22 cellular contexts compared by ENCODE assay signal in the genomic region with DNA sequence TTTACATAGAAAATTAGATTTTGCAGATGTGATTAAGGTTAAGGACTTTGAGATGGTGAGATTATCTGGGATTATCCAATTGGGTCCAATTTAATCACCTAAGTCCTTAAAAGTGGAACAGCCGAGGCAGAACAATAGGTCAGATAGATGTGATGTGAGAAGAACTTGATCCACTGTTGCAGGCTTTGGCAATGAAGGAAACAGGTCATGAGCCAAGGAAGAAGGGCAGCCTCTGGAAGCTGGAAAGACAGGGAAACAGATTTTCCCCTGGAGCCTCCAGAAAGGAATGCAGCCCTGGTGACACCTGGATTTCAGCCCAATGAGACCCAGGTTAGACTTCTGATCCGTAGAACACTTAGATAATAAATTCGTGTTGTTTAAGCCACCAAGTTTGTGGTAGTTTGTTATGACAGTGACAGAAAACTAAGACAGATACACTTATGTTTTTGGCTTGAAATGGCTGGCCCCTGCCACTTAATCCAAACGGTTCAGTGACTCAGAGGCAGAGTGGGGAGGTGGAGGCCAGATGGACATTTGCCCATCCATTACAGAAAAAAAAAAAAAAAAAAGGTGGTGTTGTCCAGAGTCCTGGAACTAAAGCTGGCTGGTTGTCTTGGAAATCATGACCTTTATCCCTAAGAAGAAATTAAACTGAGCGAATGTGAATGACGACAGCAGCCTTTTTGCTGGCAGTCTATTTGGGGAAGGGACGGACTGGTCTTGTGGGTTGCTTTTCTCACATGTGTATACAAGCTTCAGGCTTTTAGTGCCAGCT.
DNase-seq lines count a peak whose midpoint lies in the region; ATAC-seq, FAIRE-seq and TF ChIP-seq lines count a peak whose summit lies in the region.
"Had no signal": no experiment of that assay in that cellular context is flagged by ENCODE, and none has a peak within 500 bp of the region (broad histone marks: within the 10 kb centered on the region; RNA-seq: fewer than 3 reads in every experiment).

No MANE protein-coding gene starts in this region.

- no peaks in the 10 kb centered on the region for H3K4me1 ChIP-seq in mucosa of descending colon (ENCODE audit: low read depth)
- H3K4me1 ChIP-seq: Caco-2, foreskin keratinocyte, prostate gland, SJSA1 had no signal

- H3K36me3 ChIP-seq in mucosa of descending colon (ENCODE audit: low read depth), result no peaks in the 10 kb centered on the region
- H3K36me3 ChIP-seq: prostate gland, SJSA1, spleen had no signal

- FAIRE-seq in HTR-8/SVneo (lab: Jason Lieb, UNC), result no peak
- FAIRE-seq: endometrium, GM18507, kidney had no signal

- H3K9me3 ChIP-seq in mucosa of descending colon, result no peaks in the 10 kb centered on the region
- H3K9me3 ChIP-seq: Caco-2, prostate gland, SJSA1, spleen had no signal

- ATAC-seq in Right ventricle myocardium superior (ENCODE audit: poor library complexity) (peak; percentile 77), mucosa of descending colon (peak; percentile 20)
- ATAC-seq in stimulated activated naive CD8-positive, alpha-beta T cell treated with anti-CD3 and anti-CD28 coated beads, Interleukin-15, Interleukin-2, amounts not matched to agents 100 U/mL and 50 U/mL, for 24 hours, result no peak
- ATAC-seq: PC-3 had no signal

- H3K27ac ChIP-seq in angular gyrus (ENCODE audit: low read depth, low read length), result peak overlapping the region; percentile 92
- H3K27ac ChIP-seq: foreskin keratinocyte, prostate gland, SJSA1, spleen had no signal

- no peak overlapping the region for H3K4me3 ChIP-seq in mucosa of descending colon
- H3K4me3 ChIP-seq: prostate gland, SJSA1, spleen had no signal

- intact Hi-C loops in Right ventricle myocardium superior (cut with DNase I) (no loop called here), mucosa of descending colon (cut with DNase I, micrococcal nuclease) (no loop called here)

- DNase-seq in Right ventricle myocardium superior, result no peak
- DNase-seq in mucosa of descending colon, result no peak
- no peak for DNase-seq in stimulated activated naive CD8-positive, alpha-beta T cell treated with anti-CD3 and anti-CD28 coated beads, Interleukin-15, Interleukin-2, amounts not matched to agents 100 U/mL and 50 U/mL, for 24 hours
- no peak for DNase-seq in NCI-H69 (lab: John Stamatoyannopoulos, UW)
- DNase-seq in DMS79 (lab: John Stamatoyannopoulos, UW), result no peak
- DNase-seq in HTR-8/SVneo (ENCODE audit: insufficient read length, low spot score), result no peak
- DNase-seq: activated CD4-positive, alpha-beta memory T cell treated with anti-CD3 and anti-CD28 coated beads, Interleukin-2, amount 10 ng/mL, durations not matched to agents 7 days and 5 days; activated naive CD4-positive, alpha-beta T cell; Caco-2; foreskin keratinocyte; Karpas-422; kidney; NCI-H1092 treated with DMSO at 0.1 percent for 48 hours; NCI-H774; spleen; T-helper 2 cell had no signal

- TF ChIP-seq CTCF in mucosa of descending colon (IDR thresholded peaks at IDR 0.05), result no peak
